ENCODE assay signal across 37 cellular contexts in genomic region chr5:2399804-2400203, GRCh38.
"Had no signal": no experiment of that assay in that cellular context is flagged by ENCODE, and none has a peak within 500 bp of the region (broad histone marks: within the 10 kb centered on the region; RNA-seq: fewer than 3 reads in every experiment).

No MANE protein-coding gene starts in this region.

- DNase-seq: activated B cell treated with CpG ODN at 0.5 μM for 24 hours; activated CD4-positive, alpha-beta memory T cell treated with anti-CD3 and anti-CD28 coated beads for 36 hours; activated CD4-positive, alpha-beta T cell treated with anti-CD3 and anti-CD28 coated beads for 36 hours; activated CD4-positive, alpha-beta T cell treated with anti-CD3 and anti-CD28 coated beads, Interleukin-2, amount 10 ng/mL, durations not matched to agents 24 days and 14 days; activated CD4-positive, CD25-positive, alpha-beta regulatory T cell treated with anti-CD3 and anti-CD28 coated beads, Interleukin-2, amount 50 U/mL, for 72 hours; activated CD8-positive, alpha-beta memory T cell treated with anti-CD3 and anti-CD28 coated beads, Interleukin-2, amount 10 ng/mL, durations not matched to agents 7 days and 5 days; activated CD8-positive, alpha-beta memory T cell treated with anti-CD3 and anti-CD28 coated beads, Interleukin-2, amount 50 U/mL, for 4 hours; activated CD8-positive, alpha-beta T cell treated with anti-CD3 and anti-CD28 coated beads, Interleukin-2, amount 10 ng/mL, durations not matched to agents 7 days and 5 days; activated effector memory CD4-positive, alpha-beta T cell treated with anti-CD3 and anti-CD28 coated beads, Interleukin-2, amount 50 U/mL, for 16 hours; activated naive CD4-positive, alpha-beta T cell treated with anti-CD3 and anti-CD28 coated beads for 36 hours; activated naive CD8-positive, alpha-beta T cell treated with anti-CD3 and anti-CD28 coated beads for 36 hours; activated naive CD8-positive, alpha-beta T cell treated with anti-CD3 and anti-CD28 coated beads, Interleukin-2, amount 50 U/mL, for 24 hours; activated T-cell treated with anti-CD3 and anti-CD28 coated beads, Interleukin-2, amount 50 U/mL, for 1 hour; activated T-cell treated with anti-CD3 and anti-CD28 coated beads, Interleukin-2, amount 50 U/mL, for 48 hours; amygdala; aorta; central memory CD4-positive, alpha-beta T cell; cerebellar nuclear complex; colonic mucosa; effector CD8-positive, alpha-beta T cell; esophagus squamous epithelium; T-helper 1 cell; T-helper 17 cell; T1000; WERI-Rb-1 had no signal

- H3K9me3 ChIP-seq: adrenal gland, breast epithelium, colonic mucosa, esophagus squamous epithelium had no signal

- H3K36me3 Mint-ChIP-seq: activated CD4-positive, alpha-beta memory T cell treated with anti-CD3 and anti-CD28 coated beads for 36 hours; activated CD8-positive, alpha-beta memory T cell treated with anti-CD3 and anti-CD28 coated beads, Interleukin-2, amount 10 ng/mL, durations not matched to agents 7 days and 5 days; activated naive CD4-positive, alpha-beta T cell treated with anti-CD3 and anti-CD28 coated beads, Interleukin-2, amount 50 U/mL, for 24 hours; activated naive CD8-positive, alpha-beta T cell treated with anti-CD3 and anti-CD28 coated beads for 36 hours; brain had no signal

- H3K27ac ChIP-seq: adrenal gland, breast epithelium, cardiac muscle cell, colonic mucosa, epithelial cell of prostate, esophagus squamous epithelium, WERI-Rb-1 had no signal

- H3K4me3 ChIP-seq: adrenal gland, breast epithelium, cardiac muscle cell, colonic mucosa, esophagus squamous epithelium had no signal

- H3K36me3 ChIP-seq: adrenal gland, breast epithelium, cardiac muscle cell, colonic mucosa, esophagus squamous epithelium, WERI-Rb-1 had no signal

- H3K27ac Mint-ChIP-seq: activated B cell treated with CpG ODN at 0.5 μM for 24 hours; activated CD4-positive, alpha-beta memory T cell treated with anti-CD3 and anti-CD28 coated beads for 36 hours; activated CD4-positive, alpha-beta T cell treated with anti-CD3 and anti-CD28 coated beads for 36 hours; activated CD4-positive, alpha-beta T cell treated with anti-CD3 and anti-CD28 coated beads, Interleukin-2, amount 10 ng/mL, durations not matched to agents 24 days and 14 days; activated CD8-positive, alpha-beta memory T cell treated with anti-CD3 and anti-CD28 coated beads, Interleukin-2, amount 10 ng/mL, durations not matched to agents 7 days and 5 days; activated CD8-positive, alpha-beta T cell treated with anti-CD3 and anti-CD28 coated beads, Interleukin-2, amount 10 ng/mL, durations not matched to agents 7 days and 5 days; activated naive CD4-positive, alpha-beta T cell treated with anti-CD3 and anti-CD28 coated beads for 36 hours; activated naive CD4-positive, alpha-beta T cell treated with anti-CD3 and anti-CD28 coated beads, Interleukin-2, amount 50 U/mL, for 24 hours; activated naive CD8-positive, alpha-beta T cell treated with anti-CD3 and anti-CD28 coated beads for 36 hours; activated naive CD8-positive, alpha-beta T cell treated with anti-CD3 and anti-CD28 coated beads, Interleukin-2, amount 50 U/mL, for 24 hours; activated T-helper 1 cell treated with anti-CD3 and anti-CD28 coated beads, Interleukin-12 subunit alpha, Interleukin-12 subunit beta, Interleukin-2, Interleukin-4 antibody, amounts not matched to agents 30 ng/mL and 10 ng/mL and 1 ng/mL, durations not matched to agents 14 hours and 24 hours and 36 hours; activated T-helper 2 cell treated with anti-CD3 and anti-CD28 coated beads, Interferon-gamma antibody, Interleukin-2, Interleukin-4, amounts not matched to agents 10 μg/mL and 5 μg/mL and 100 μg/mL, durations not matched to agents 14 hours and 24 hours and 36 hours; T-helper 17 cell; T-helper 2 cell treated with Interferon-gamma antibody and Interleukin-4, amounts not matched to agents 5 μg/mL and 100 μg/mL, for 36 hours had no signal

- H3K27me3 Mint-ChIP-seq: activated B cell treated with CpG ODN at 0.5 μM for 24 hours; activated CD4-positive, alpha-beta memory T cell treated with anti-CD3 and anti-CD28 coated beads for 36 hours; activated CD4-positive, alpha-beta T cell treated with anti-CD3 and anti-CD28 coated beads for 36 hours; activated CD4-positive, alpha-beta T cell treated with anti-CD3 and anti-CD28 coated beads, Interleukin-2, amount 10 ng/mL, durations not matched to agents 24 days and 14 days; activated CD8-positive, alpha-beta memory T cell treated with anti-CD3 and anti-CD28 coated beads, Interleukin-2, amount 10 ng/mL, durations not matched to agents 7 days and 5 days; activated naive CD8-positive, alpha-beta T cell treated with anti-CD3 and anti-CD28 coated beads, Interleukin-2, amount 50 U/mL, for 24 hours; T-helper 17 cell had no signal

- H3K4me3 Mint-ChIP-seq: activated B cell treated with CpG ODN at 0.5 μM for 24 hours; activated CD4-positive, alpha-beta memory T cell treated with anti-CD3 and anti-CD28 coated beads for 36 hours; activated CD4-positive, alpha-beta T cell treated with anti-CD3 and anti-CD28 coated beads for 36 hours; activated CD4-positive, alpha-beta T cell treated with anti-CD3 and anti-CD28 coated beads, Interleukin-2, amount 10 ng/mL, durations not matched to agents 24 days and 14 days; activated CD8-positive, alpha-beta memory T cell treated with anti-CD3 and anti-CD28 coated beads, Interleukin-2, amount 10 ng/mL, durations not matched to agents 7 days and 5 days; activated CD8-positive, alpha-beta T cell treated with anti-CD3 and anti-CD28 coated beads, Interleukin-2, amount 10 ng/mL, durations not matched to agents 7 days and 5 days; activated naive CD4-positive, alpha-beta T cell treated with anti-CD3 and anti-CD28 coated beads for 36 hours; activated naive CD4-positive, alpha-beta T cell treated with anti-CD3 and anti-CD28 coated beads, Interleukin-2, amount 50 U/mL, for 24 hours; activated naive CD8-positive, alpha-beta T cell treated with anti-CD3 and anti-CD28 coated beads for 36 hours; activated naive CD8-positive, alpha-beta T cell treated with anti-CD3 and anti-CD28 coated beads, Interleukin-2, amount 50 U/mL, for 24 hours; activated T-helper 1 cell treated with anti-CD3 and anti-CD28 coated beads, Interleukin-12 subunit alpha, Interleukin-12 subunit beta, Interleukin-2, Interleukin-4 antibody, amounts not matched to agents 30 ng/mL and 10 ng/mL and 1 ng/mL, durations not matched to agents 14 hours and 24 hours and 36 hours; brain; T-helper 17 cell; T-helper 2 cell treated with Interferon-gamma antibody and Interleukin-4, amounts not matched to agents 5 μg/mL and 100 μg/mL, for 36 hours had no signal

- FAIRE-seq: endometrium, endothelial cell of umbilical vein, frontal cortex had no signal

- H3K4me1 ChIP-seq: adrenal gland, breast epithelium, colonic mucosa, esophagus squamous epithelium had no signal

- H3K27me3 ChIP-seq: adrenal gland, breast epithelium, cardiac muscle cell, colonic mucosa, esophagus squamous epithelium had no signal

- H3K4me1 Mint-ChIP-seq: activated B cell treated with CpG ODN at 0.5 μM for 24 hours; activated CD4-positive, alpha-beta T cell treated with anti-CD3 and anti-CD28 coated beads for 36 hours; activated CD4-positive, alpha-beta T cell treated with anti-CD3 and anti-CD28 coated beads, Interleukin-2, amount 10 ng/mL, durations not matched to agents 24 days and 14 days; activated CD8-positive, alpha-beta memory T cell treated with anti-CD3 and anti-CD28 coated beads, Interleukin-2, amount 10 ng/mL, durations not matched to agents 7 days and 5 days; activated naive CD4-positive, alpha-beta T cell treated with anti-CD3 and anti-CD28 coated beads, Interleukin-2, amount 50 U/mL, for 24 hours; activated naive CD8-positive, alpha-beta T cell treated with anti-CD3 and anti-CD28 coated beads for 36 hours; activated naive CD8-positive, alpha-beta T cell treated with anti-CD3 and anti-CD28 coated beads, Interleukin-2, amount 50 U/mL, for 24 hours; T-helper 17 cell had no signal

- H3K9me3 Mint-ChIP-seq: activated CD4-positive, alpha-beta T cell treated with anti-CD3 and anti-CD28 coated beads, Interleukin-2, amount 10 ng/mL, durations not matched to agents 24 days and 14 days; activated naive CD4-positive, alpha-beta T cell treated with anti-CD3 and anti-CD28 coated beads for 36 hours; activated naive CD4-positive, alpha-beta T cell treated with anti-CD3 and anti-CD28 coated beads, Interleukin-2, amount 50 U/mL, for 24 hours; activated naive CD8-positive, alpha-beta T cell treated with anti-CD3 and anti-CD28 coated beads for 36 hours; activated naive CD8-positive, alpha-beta T cell treated with anti-CD3 and anti-CD28 coated beads, Interleukin-2, amount 50 U/mL, for 24 hours; activated T-helper 1 cell treated with anti-CD3 and anti-CD28 coated beads, Interleukin-12 subunit alpha, Interleukin-12 subunit beta, Interleukin-2, Interleukin-4 antibody, amounts not matched to agents 30 ng/mL and 10 ng/mL and 1 ng/mL, durations not matched to agents 14 hours and 24 hours and 36 hours; activated T-helper 2 cell treated with anti-CD3 and anti-CD28 coated beads, Interferon-gamma antibody, Interleukin-2, Interleukin-4, amounts not matched to agents 10 μg/mL and 5 μg/mL and 100 μg/mL, durations not matched to agents 14 hours and 24 hours and 36 hours; T-helper 2 cell treated with Interferon-gamma antibody and Interleukin-4, amounts not matched to agents 5 μg/mL and 100 μg/mL, for 36 hours had no signal

- ATAC-seq: activated CD4-positive, alpha-beta T cell treated with anti-CD3 and anti-CD28 coated beads for 36 hours; activated CD8-positive, alpha-beta memory T cell treated with anti-CD3 and anti-CD28 coated beads, Interleukin-2, amount 10 ng/mL, durations not matched to agents 7 days and 5 days; activated CD8-positive, alpha-beta T cell treated with anti-CD3 and anti-CD28 coated beads, Interleukin-2, amount 10 ng/mL, durations not matched to agents 7 days and 5 days; activated naive CD8-positive, alpha-beta T cell treated with anti-CD3 and anti-CD28 coated beads, Interleukin-2, amount 50 U/mL, for 24 hours; T-helper 17 cell had no signal
